Comparison of ENCODE assay signal across 3 cellular contexts in genomic region chr6:24242924-24243323, GRCh38.
"Had no signal": no experiment of that assay in that cellular context is flagged by ENCODE, and none has a peak within 500 bp of the region (broad histone marks: within the 10 kb centered on the region; RNA-seq: fewer than 3 reads in every experiment).

No MANE protein-coding gene starts in this region.

- DNase-seq: GDM1, GF-D8 had no signal

- ATAC-seq: GM12878 had no signal

- H3K4me3 ChIP-seq: GM12878 had no signal
